In the genomic region with DNA sequence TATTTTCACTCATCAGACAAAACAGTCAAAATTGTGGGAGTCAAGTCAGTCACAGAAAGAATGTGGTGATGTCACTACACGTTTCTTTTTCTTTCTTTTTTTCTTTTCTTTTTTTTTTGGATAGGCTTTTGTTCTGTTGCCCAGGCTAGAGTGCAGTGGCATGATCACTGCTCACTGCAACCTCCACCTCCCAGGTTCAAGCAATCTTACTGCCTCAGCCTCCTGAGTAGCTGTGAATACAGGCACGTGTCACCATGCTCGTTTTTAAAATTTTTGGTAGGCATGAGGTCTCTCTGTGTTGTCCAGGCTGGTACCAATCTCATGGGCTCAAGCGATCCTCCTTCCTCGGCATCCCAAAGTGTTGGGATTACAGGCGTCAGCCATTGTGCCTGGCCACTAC, we compare ENCODE assay signal across 20 cellular contexts. TPM values are rescaled to one million over a fixed set of nuclear protein-coding genes. Genes with fewer than 3 reads are reported as not detected.
DNase-seq lines count a peak whose midpoint lies in the region; ATAC-seq, FAIRE-seq and TF ChIP-seq lines count a peak whose summit lies in the region.
"Had no signal": no experiment of that assay in that cellular context is flagged by ENCODE, and none has a peak within 500 bp of the region (broad histone marks: within the 10 kb centered on the region; RNA-seq: fewer than 3 reads in every experiment).

No MANE protein-coding gene starts in this region.

- H3K4me3 ChIP-seq in SU-DHL-6 (ENCODE audit: insufficient read depth, low read length, poor library complexity, severe bottlenecking) = peak overlapping the region; percentile 63
- no peak overlapping the region for H3K4me3 ChIP-seq in muscle layer of duodenum (ENCODE audit: low read depth in 1 of 2, low read length in 2 of 2)
- H3K4me3 ChIP-seq: coronary artery, SK-N-MC had no signal

- H3K4me2 ChIP-seq in SU-DHL-6 (ENCODE audit: low read depth, low read length, poor library complexity, severe bottlenecking) = peak overlapping the region; percentile 99

- no peak for TF ChIP-seq CTCF in SU-DHL-6 (IDR thresholded peaks at IDR 0.05; ENCODE audit: insufficient read depth, low read length, poor library complexity, severe bottlenecking)

- no peak for DNase-seq in activated CD4-positive, alpha-beta T cell treated with anti-CD3 and anti-CD28 coated beads, Interleukin-2, amount 10 ng/mL, durations not matched to agents 24 days and 14 days
- DNase-seq in activated CD4-positive, alpha-beta T cell treated with anti-CD3 and anti-CD28 coated beads for 48 hours = no peak
- DNase-seq in GM18507 (ENCODE audit: extremely low spot score, insufficient read length, low read depth) (no peak), 8988T (no peak), NCI-H2196 treated with DMSO at 0.1 percent for 48 hours (lab: John Stamatoyannopoulos, UW; ENCODE audit: unreplicated experiment) (no peak)
- DNase-seq: activated naive CD4-positive, alpha-beta T cell; foreskin keratinocyte; kidney glomerular epithelial cell; mesendoderm; MM.1S; NCI-H2029 treated with DMSO at 0.1 percent for 48 hours; NCI-H510A had no signal

- H3K27ac Mint-ChIP-seq in activated CD4-positive, alpha-beta T cell treated with anti-CD3 and anti-CD28 coated beads, Interleukin-2, amount 10 ng/mL, durations not matched to agents 24 days and 14 days = no peak overlapping the region

- peak overlapping the region; percentile 74 for H3K9ac ChIP-seq in SU-DHL-6 (ENCODE audit: low read length)

- no peaks in the 10 kb centered on the region for H3K4me1 ChIP-seq in muscle layer of duodenum (ENCODE audit: control insufficient read depth in 1 of 2, insufficient read depth in 2 of 2, low read length in 2 of 2)
- H3K4me1 ChIP-seq: foreskin keratinocyte had no signal

- H3K9me3 ChIP-seq in SU-DHL-6 (ENCODE audit: insufficient read depth, low read length) (no peaks in the 10 kb centered on the region), muscle layer of duodenum (ENCODE audit: control insufficient read depth in 1 of 2, low read length in 2 of 2) (no peaks in the 10 kb centered on the region)

- H3K27me3 ChIP-seq in SU-DHL-6 (ENCODE audit: low read length) (no peaks in the 10 kb centered on the region), muscle layer of duodenum (ENCODE audit: low read depth, low read length) (no peaks in the 10 kb centered on the region)
- H3K27me3 ChIP-seq: foreskin keratinocyte had no signal

- peaks cover 40% of the 10 kb centered on the region for H3K4me1 Mint-ChIP-seq in activated CD4-positive, alpha-beta T cell treated with anti-CD3 and anti-CD28 coated beads, Interleukin-2, amount 10 ng/mL, durations not matched to agents 24 days and 14 days

- H3K36me3 ChIP-seq in SU-DHL-6 (ENCODE audit: low read length) (no peaks in the 10 kb centered on the region), muscle layer of duodenum (ENCODE audit: control insufficient read depth in 1 of 2, insufficient read depth in 2 of 2, low read length in 2 of 2) (no peaks in the 10 kb centered on the region)

- H3K9me3 Mint-ChIP-seq in activated CD4-positive, alpha-beta T cell treated with anti-CD3 and anti-CD28 coated beads, Interleukin-2, amount 10 ng/mL, durations not matched to agents 24 days and 14 days = no peaks in the 10 kb centered on the region

- H3K4me3 Mint-ChIP-seq in activated CD4-positive, alpha-beta T cell treated with anti-CD3 and anti-CD28 coated beads, Interleukin-2, amount 10 ng/mL, durations not matched to agents 24 days and 14 days = peak overlapping the region; percentile 85

- H4K20me1 ChIP-seq in SU-DHL-6 (ENCODE audit: low read depth, low read length) = no peaks in the 10 kb centered on the region

- H3K9me2 ChIP-seq in SU-DHL-6 (replicated peaks; ENCODE audit: insufficient read depth, low read length) = no peaks in the 10 kb centered on the region

- H3K27ac ChIP-seq in SU-DHL-6 (ENCODE audit: low read depth, low read length) (peak overlapping the region; percentile 100), muscle layer of duodenum (ENCODE audit: low read length) (peak overlapping the region; percentile 74)
- H3K27ac ChIP-seq: C4-2B, foreskin keratinocyte, SK-N-MC had no signal

- intact Hi-C loops in activated CD4-positive, alpha-beta T cell treated with anti-CD3 and anti-CD28 coated beads, Interleukin-2, amount 10 ng/mL, durations not matched to agents 24 days and 14 days (cut with micrococcal nuclease) = loop anchor here (10.0 kb wide), 1 partner anchor 486 kb away; no protein-coding TSS in a partner anchor

- FAIRE-seq in GM18507 (lab: Jason Lieb, UNC) = peak; percentile 83
- FAIRE-seq: A204.1 had no signal

- H3F3A ChIP-seq in SU-DHL-6 (ENCODE audit: insufficient read depth) = peaks cover 37% of the 10 kb centered on the region

- H3K27me3 Mint-ChIP-seq in activated CD4-positive, alpha-beta T cell treated with anti-CD3 and anti-CD28 coated beads, Interleukin-2, amount 10 ng/mL, durations not matched to agents 24 days and 14 days = no peaks in the 10 kb centered on the region

- peaks cover 64% of the 10 kb centered on the region for H3K79me2 ChIP-seq in SU-DHL-6 (ENCODE audit: insufficient read depth, low read length)

- ATAC-seq in GM21737 (IDR thresholded peaks at IDR 0.05; ENCODE audit: unreplicated experiment) = no peak
- ATAC-seq: foreskin keratinocyte had no signal

- H2AFZ ChIP-seq in SU-DHL-6 (ENCODE audit: low read depth, low read length, severe bottlenecking) = no peak overlapping the region

- H3K36me3 Mint-ChIP-seq in activated CD4-positive, alpha-beta T cell treated with anti-CD3 and anti-CD28 coated beads, Interleukin-2, amount 10 ng/mL, durations not matched to agents 24 days and 14 days (ENCODE audit: low read depth) = peaks cover 7% of the 10 kb centered on the region

RNA-seq across cellular contexts. Expression of gene CLECL1, which starts 2.3 kb away (rescaled TPM):
- 5.3 and 9.1 TPM in 2 replicates for total RNA-seq in activated CD4-positive, alpha-beta T cell treated with anti-CD3 and anti-CD28 coated beads, Interleukin-2, amount 10 ng/mL, durations not matched to agents 24 days and 14 days
- total RNA-seq: foreskin keratinocyte, urinary bladder had no signal

RNA-seq across cellular contexts. Expression of gene CD69, which starts 30.1 kb away (rescaled TPM):
- 106 and 111 TPM in 2 replicates for total RNA-seq in activated CD4-positive, alpha-beta T cell treated with anti-CD3 and anti-CD28 coated beads, Interleukin-2, amount 10 ng/mL, durations not matched to agents 24 days and 14 days
- total RNA-seq: foreskin keratinocyte had no signal
